14 cellular contexts compared by ENCODE assay signal in genomic region chr15:63306480-63307073, GRCh38. TPM values are rescaled to one million over a fixed set of nuclear protein-coding genes. Genes with fewer than 3 reads are reported as not detected.
DNase-seq lines count a peak whose midpoint lies in the region; ATAC-seq and TF ChIP-seq lines count a peak whose summit lies in the region.
"Had no signal": no experiment of that assay in that cellular context is flagged by ENCODE, and none has a peak within 500 bp of the region (broad histone marks: within the 10 kb centered on the region; RNA-seq: fewer than 3 reads in every experiment).

No MANE protein-coding gene starts in this region.

- 43% methylated on average over 5 of the region's 5 CpGs for WGBS in liver
- 50 to 57% methylated on average over 5 of the region's 5 CpGs for WGBS in thyroid gland, 2 donors

- no peaks in the 10 kb centered on the region for H3K27me3 ChIP-seq in liver (ENCODE audit: control insufficient read depth in 4 of 4, insufficient read depth in 4 of 4, low read length in 3 of 4)
- H3K27me3 ChIP-seq in thyroid gland, result no peaks in the 10 kb centered on the region
- no peaks in the 10 kb centered on the region for H3K27me3 ChIP-seq in breast epithelium

- H3K4me1 ChIP-seq in liver (ENCODE audit: control insufficient read depth in 4 of 4, insufficient read depth in 4 of 4, low read length in 3 of 4), result peaks cover 1 to 11% (median 8%) of the 10 kb centered on the region in 4 donors
- H3K4me1 ChIP-seq in thyroid gland, result peaks cover 11 to 23% of the 10 kb centered on the region in 2 donors
- peaks cover 0 to 7% of the 10 kb centered on the region in 2 donors for H3K4me1 ChIP-seq in breast epithelium

- no peak overlapping the region for H3K9ac ChIP-seq in liver (ENCODE audit: low read depth in 1 of 2, low read length in 2 of 2)

- no peak overlapping the region for H3K27ac ChIP-seq in liver (ENCODE audit: low read depth in 1 of 2, low read length in 2 of 2)
- H3K27ac ChIP-seq in thyroid gland, result peak overlapping the region; percentile 2 to 55 (median 28)
- H3K27ac ChIP-seq in breast epithelium, result no peak overlapping the region

- TF ChIP-seq POLR2A in thyroid gland (IDR thresholded peaks at IDR 0.05) (no peak), breast epithelium (IDR thresholded peaks at IDR 0.05) (no peak)

- TF ChIP-seq CTCF in liver (IDR thresholded peaks at IDR 0.05; ENCODE audit: low read depth, low read length, missing input control), result no peak
- no peak for TF ChIP-seq CTCF in thyroid gland (IDR thresholded peaks at IDR 0.05)
- TF ChIP-seq CTCF in breast epithelium (IDR thresholded peaks at IDR 0.05), result no peak

- H3K4me3 ChIP-seq in liver (ENCODE audit: low read depth in 1 of 3, low read length in 3 of 3), result no peak overlapping the region
- no peak overlapping the region for H3K4me3 ChIP-seq in thyroid gland (replicated peaks in 1 of 3)
- H3K4me3 ChIP-seq in breast epithelium, result no peak overlapping the region

- peaks cover 0 to 3% (median 0%) of the 10 kb centered on the region in 4 donors for H3K36me3 ChIP-seq in liver (ENCODE audit: control insufficient read depth in 4 of 4, insufficient read depth in 3 of 4, low read depth in 1 of 4, low read length in 3 of 4)
- H3K36me3 ChIP-seq in thyroid gland, result no peaks in the 10 kb centered on the region
- H3K36me3 ChIP-seq in breast epithelium, result no peaks in the 10 kb centered on the region

- TF ChIP-seq RAD21 in liver (IDR thresholded peaks at IDR 0.05), result peak in 1 of 2 donors; percentile 8

- peak; percentile 50 for ATAC-seq in esophagus mucosa
- no peak for ATAC-seq in HG03095 (IDR thresholded peaks at IDR 0.05; ENCODE audit: unreplicated experiment)

- peak; percentile 28 for DNase-seq in NCI-H510A treated with DMSO at 0.1 percent for 48 hours (lab: John Stamatoyannopoulos, UW)
- no peak for DNase-seq in NCI-H510A (lab: John Stamatoyannopoulos, UW)
- peak; percentile 78 to 85 for DNase-seq in thyroid gland
- no peak for DNase-seq in breast epithelium (ENCODE audit: low spot score in 2 of 2)
- no peak for DNase-seq in activated CD4-positive, alpha-beta T cell treated with anti-CD3 and anti-CD28 coated beads, Interleukin-2, amount 50 U/mL, for 4 hours
- DNase-seq: CD4-positive, CD25-positive, alpha-beta regulatory T cell; DND-41; GF-D8; HFFc6; NCI-H2081; NCI-H774 had no signal

- intact Hi-C loops in thyroid gland (cut with DNase I), result no loop called here
- intact Hi-C loops in breast epithelium (cut with DNase I; ENCODE audit: low total_unique reads), result no loop called here

- H3K9me3 ChIP-seq in liver (ENCODE audit: control insufficient read depth in 4 of 4, low read length in 3 of 4) (no peaks in the 10 kb centered on the region), thyroid gland (no peaks in the 10 kb centered on the region), breast epithelium (no peaks in the 10 kb centered on the region)

TF ChIP-seq in liver, 16 proteins besides CTCF, POLR2A, EP300 and RAD21:
- TF ChIP-seq YY1 (IDR thresholded peaks at IDR 0.05) (no peak), JUND (IDR thresholded peaks at IDR 0.05) (no peak), EGR1 (IDR thresholded peaks at IDR 0.05; ENCODE audit: low read depth in 2 of 2) (no peak), TAF1 (conservative IDR thresholded peaks at IDR 0.05) (no peak), RXRA (IDR thresholded peaks at IDR 0.05) (peak; percentile 35 to 47), HNF4G (IDR thresholded peaks at IDR 0.05) (no peak)

RNA-seq across cellular contexts. Expression of gene APH1B, which starts 29.2 kb away (rescaled TPM):
- 3.5 TPM for total RNA-seq in esophagus mucosa
- total RNA-seq in liver, result 10 to 100 TPM in 1 of 2 donors, 1 to 10 TPM in 1; 2.5 to 10.6 TPM
- polyA plus RNA-seq in liver, result 1 to 10 TPM; 2.0 to 6.7 TPM
- 10 to 100 TPM; 22.9 to 35.3 (median 27.8) TPM for total RNA-seq in thyroid gland
- 10 to 100 TPM; 21.3 to 26.1 (median 25.6) TPM for total RNA-seq in breast epithelium

Comparison
In these comparisons a context has a peak if more than half of its experiments do, and no peak if none do; other contexts are left out.
1. DNase-seq: peak in NCI-H510A treated with DMSO at 0.1 percent for 48 hours (single experiment) and thyroid gland (2 of 2); none in NCI-H510A (single experiment), breast epithelium (0 of 2) and activated CD4-positive, alpha-beta T cell treated with anti-CD3 and anti-CD28 coated beads, Interleukin-2, amount 50 U/mL, for 4 hours (0 of 2).
2. H3K27ac ChIP-seq: peak in thyroid gland (3 of 3); none in liver (0 of 2) and breast epithelium (0 of 2).